ENCODE assay signal across 1 cellular context in the genomic region with DNA sequence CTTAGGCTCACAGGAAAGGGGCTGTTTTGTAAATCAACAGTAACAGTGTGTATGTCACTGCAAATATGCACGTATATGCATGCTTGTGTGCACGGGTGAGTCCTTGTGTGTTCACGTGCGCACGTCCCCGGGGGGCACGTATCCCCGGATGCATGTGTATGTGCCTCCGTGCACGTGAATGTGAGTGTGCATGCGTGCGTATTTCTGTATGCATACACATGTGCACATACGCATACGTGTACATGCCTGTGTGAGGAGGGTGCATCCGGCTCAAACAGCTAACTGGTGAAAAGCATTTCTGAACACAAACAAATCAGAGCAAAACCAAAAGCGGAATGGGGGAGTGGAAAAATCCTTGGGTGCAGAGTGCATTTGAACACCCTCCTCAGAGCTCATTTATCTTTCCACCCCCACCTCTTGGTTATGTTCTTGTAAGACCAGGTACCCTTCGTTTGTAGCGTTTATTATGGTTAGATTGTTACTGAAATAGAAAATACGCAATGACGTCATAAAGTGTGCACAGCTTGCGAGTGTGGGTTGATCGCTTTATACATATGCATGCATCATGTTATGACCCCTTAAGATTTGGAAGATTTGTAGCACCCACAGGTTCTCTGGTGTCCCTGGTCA.
TF ChIP-seq lines count a peak whose summit lies in the region.

No MANE protein-coding gene starts in this region.

TF ChIP-seq in HCT116, 20 proteins besides CTCF, POLR2A, EP300 and RAD21:
- no peak for TF ChIP-seq SP1 (IDR thresholded peaks at IDR 0.05; ENCODE audit: low read depth)
- no peak for TF ChIP-seq ZNF274 (IDR thresholded peaks at IDR 0.05; ENCODE audit: low read depth, low read length)
- no peak for TF ChIP-seq SIN3A (IDR thresholded peaks at IDR 0.05; ENCODE audit: low read depth)
- no peak for TF ChIP-seq JUND (IDR thresholded peaks at IDR 0.05)
- TF ChIP-seq, protein P1, sequence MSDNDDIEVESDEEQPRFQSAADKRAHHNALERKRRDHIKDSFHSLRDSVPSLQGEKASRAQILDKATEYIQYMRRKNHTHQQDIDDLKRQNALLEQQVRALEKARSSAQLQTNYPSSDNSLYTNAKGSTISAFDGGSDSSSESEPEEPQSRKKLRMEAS (IDR thresholded peaks at IDR 0.05) = no peak
- TF ChIP-seq SRF (IDR thresholded peaks at IDR 0.05; ENCODE audit: low read depth) = no peak
- TF ChIP-seq CBX3 (IDR thresholded peaks at IDR 0.05; ENCODE audit: low read depth) = no peak
- TF ChIP-seq TCF7L2 (IDR thresholded peaks at IDR 0.05; ENCODE audit: borderline replicate concordance, extremely low read depth, insufficient read depth, insufficient read length) = no peak
- TF ChIP-seq, protein P2, sequence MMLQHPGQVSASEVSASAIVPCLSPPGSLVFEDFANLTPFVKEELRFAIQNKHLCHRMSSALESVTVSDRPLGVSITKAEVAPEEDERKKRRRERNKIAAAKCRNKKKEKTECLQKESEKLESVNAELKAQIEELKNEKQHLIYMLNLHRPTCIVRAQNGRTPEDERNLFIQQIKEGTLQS (IDR thresholded peaks at IDR 0.05) = no peak
- no peak for TF ChIP-seq ZFX (IDR thresholded peaks at IDR 0.05)
- TF ChIP-seq CEBPB (IDR thresholded peaks at IDR 0.05; ENCODE audit: low read depth) = no peak
- TF ChIP-seq EZH2phosphoT487 (IDR thresholded peaks at IDR 0.05; ENCODE audit: borderline replicate concordance) = no peak
- TF ChIP-seq, protein P3, sequence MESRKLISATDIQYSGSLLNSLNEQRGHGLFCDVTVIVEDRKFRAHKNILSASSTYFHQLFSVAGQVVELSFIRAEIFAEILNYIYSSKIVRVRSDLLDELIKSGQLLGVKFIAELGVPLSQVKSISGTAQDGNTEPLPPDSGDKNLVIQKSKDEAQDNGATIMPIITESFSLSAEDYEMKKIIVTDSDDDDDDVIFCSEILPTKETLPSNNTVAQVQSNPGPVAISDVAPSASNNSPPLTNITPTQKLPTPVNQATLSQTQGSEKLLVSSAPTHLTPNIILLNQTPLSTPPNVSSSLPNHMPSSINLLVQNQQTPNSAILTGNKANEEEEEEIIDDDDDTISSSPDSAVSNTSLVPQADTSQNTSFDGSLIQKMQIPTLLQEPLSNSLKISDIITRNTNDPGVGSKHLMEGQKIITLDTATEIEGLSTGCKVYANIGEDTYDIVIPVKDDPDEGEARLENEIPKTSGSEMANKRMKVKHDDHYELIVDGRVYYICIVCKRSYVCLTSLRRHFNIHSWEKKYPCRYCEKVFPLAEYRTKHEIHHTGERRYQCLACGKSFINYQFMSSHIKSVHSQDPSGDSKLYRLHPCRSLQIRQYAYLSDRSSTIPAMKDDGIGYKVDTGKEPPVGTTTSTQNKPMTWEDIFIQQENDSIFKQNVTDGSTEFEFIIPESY (IDR thresholded peaks at IDR 0.05; ENCODE audit: extremely low read depth, insufficient replicate concordance, low read length) = no peak
- TF ChIP-seq ELF1 (IDR thresholded peaks at IDR 0.05; ENCODE audit: borderline replicate concordance, low read depth) = no peak
- TF ChIP-seq EGR1 (IDR thresholded peaks at IDR 0.05; ENCODE audit: low read depth) = no peak
- TF ChIP-seq EZH2 (IDR thresholded peaks at IDR 0.05) = no peak
- no peak for TF ChIP-seq POLR2AphosphoS5 (IDR thresholded peaks at IDR 0.05; ENCODE audit: low read depth, low read length)
